8 cellular contexts compared by ENCODE assay signal in genomic region chr15:78739996-78740903, GRCh38.
DNase-seq lines count a peak whose midpoint lies in the region; ATAC-seq, FAIRE-seq and TF ChIP-seq lines count a peak whose summit lies in the region.

No MANE protein-coding gene starts in this region.

- no TSS peak for BruUV-seq in GM12878 (replicated peaks; lab: Mats Ljungman, UMichigan)
- BruUV-seq in HepG2 (replicated peaks; lab: Mats Ljungman, UMichigan), result no TSS peak

- CTCF ChIA-PET in GM12878 (lab: Yijun Ruan, JAX) (interaction anchor here (0.6 to 2.7 kb wide), 16 partner anchors 11 to 445 kb away, joined by 3 to 18 read pairs (median 4); no protein-coding TSS in a partner anchor), HepG2 (lab: Yijun Ruan, JAX; ENCODE audit: low intra/inter-chr PET ratio, low total read pairs) (interaction anchor here (0.9 to 1.7 kb wide), 2 partner anchors 102 to 122 kb away, joined by 3 to 7 read pairs; no protein-coding TSS in a partner anchor)

- no peak overlapping the region for H3K4me3 ChIP-seq in GM12878
- H3K4me3 ChIP-seq in HepG2 (replicated peaks in 1 of 3; ENCODE audit: insufficient read depth in 1 of 3, low read depth in 2 of 3, low read length in 3 of 3), result no peak overlapping the region; a peak in 1 of 6 replicates
- no peak overlapping the region for H3K4me3 ChIP-seq in upper lobe of right lung

- in situ Hi-C loops in GM12878 (cut with MboI) (no loop called here), HepG2 (cut with HindIII; ENCODE audit: extremely low pct_ligation_motif_present, low pct_unique_long_range_greater_than_20kb) (no loop called here)

- H3K36me3 ChIP-seq in GM12878 (ENCODE audit: control insufficient read depth in 2 of 2, insufficient read depth in 2 of 2, low read length in 1 of 2), result no peaks in the 10 kb centered on the region
- H3K36me3 ChIP-seq in HepG2 (replicated peaks in 1 of 2; ENCODE audit: control insufficient read depth in 1 of 2, insufficient read depth in 2 of 2, low read length in 2 of 2), result no peaks in the 10 kb centered on the region
- no peaks in the 10 kb centered on the region for H3K36me3 ChIP-seq in upper lobe of right lung

- no peaks in the 10 kb centered on the region for H3K4me1 ChIP-seq in GM12878 (ENCODE audit: control insufficient read depth, insufficient read depth, low read length)
- H3K4me1 ChIP-seq in HepG2 (ENCODE audit: insufficient read depth, low read length), result 0 out of 2 replicates have a peak, but pooled peaks cover 5% of the 10 kb centered on the region
- no peaks in the 10 kb centered on the region for H3K4me1 ChIP-seq in upper lobe of right lung

- TF ChIP-seq CTCF in GM12878 (IDR thresholded peaks at IDR 0.05 in 2 of 3, conservative IDR thresholded peaks at IDR 0.05 in 1 of 3; ENCODE audit: control insufficient read depth in 2 of 3, extremely low read depth in 1 of 3, insufficient read depth in 1 of 3, low read depth in 3 of 3, low read length in 3 of 3), result peak; percentile 59 to 81 (median 74)
- peak; percentile 63 for TF ChIP-seq CTCF in HepG2 (CRISPR knock-in tag; IDR thresholded peaks at IDR 0.05)
- peak; percentile 32 for TF ChIP-seq CTCF in upper lobe of right lung (IDR thresholded peaks at IDR 0.05)

- TF ChIP-seq POLR2A in GM12878 (IDR thresholded peaks at IDR 0.05; ENCODE audit: low read depth, low read length) (no peak), HepG2 (IDR thresholded peaks at IDR 0.05; ENCODE audit: insufficient read depth in 1 of 2, low read depth in 2 of 2, low read length in 2 of 2) (no peak)

- H2AFZ ChIP-seq in GM12878 (ENCODE audit: control insufficient read depth, low read depth, low read length), result no peak overlapping the region
- H2AFZ ChIP-seq in HepG2 (ENCODE audit: low read length), result no peak overlapping the region

- no peaks in the 10 kb centered on the region for H3K27me3 ChIP-seq in GM12878 (replicated peaks in 1 of 2; ENCODE audit: control insufficient read depth in 2 of 2, insufficient read depth in 2 of 2, low read length in 1 of 2)
- H3K27me3 ChIP-seq in HepG2 (ENCODE audit: control insufficient read depth in 1 of 2, insufficient read depth in 2 of 2, low read length in 2 of 2), result peaks cover 0 to 5% of the 10 kb centered on the region in 2 experiments; a peak in 2 of 5 replicates
- no peaks in the 10 kb centered on the region for H3K27me3 ChIP-seq in upper lobe of right lung

- H3K27ac ChIP-seq in GM12878 (ENCODE audit: control insufficient read depth, insufficient read depth) (no peak overlapping the region), HepG2 (ENCODE audit: extremely low read length, insufficient read depth, low read length) (no peak overlapping the region), upper lobe of right lung (no peak overlapping the region)

- intact Hi-C loops in GM12878 (cut with micrococcal nuclease; ENCODE audit: unreplicated experiment) (no loop called here), HepG2 (cut with micrococcal nuclease; ENCODE audit: unreplicated experiment) (no loop called here), upper lobe of right lung (cut with DNase I) (no loop called here)

- no peak overlapping the region for H3K4me2 ChIP-seq in GM12878 (ENCODE audit: control insufficient read depth, insufficient read depth)
- peak overlapping the region; percentile 45; the same call in 1 of the 2 replicates for H3K4me2 ChIP-seq in HepG2 (ENCODE audit: low read depth, low read length)

- H3K9me3 ChIP-seq in GM12878 (replicated peaks; ENCODE audit: control insufficient read depth, insufficient read depth, low read length) (no peaks in the 10 kb centered on the region), HepG2 (ENCODE audit: low read length) (no peaks in the 10 kb centered on the region), upper lobe of right lung (no peaks in the 10 kb centered on the region)

- H4K20me1 ChIP-seq in GM12878 (ENCODE audit: control insufficient read depth, insufficient read depth) (no peaks in the 10 kb centered on the region), HepG2 (ENCODE audit: insufficient read depth, low read length) (no peaks in the 10 kb centered on the region)

- SMC1A ChIA-PET in GM12878 (lab: Charles Lee; ENCODE audit: uncharacterized antibody, unreplicated experiment), result interaction anchor here (0.9 to 1.0 kb wide), 2 partner anchors 17 to 102 kb away, joined by 3 to 4 read pairs; no protein-coding TSS in a partner anchor

- TF ChIP-seq RAD21 in GM12878 (IDR thresholded peaks at IDR 0.05; ENCODE audit: insufficient read depth, low read depth, low read length) (0 out of 2 replicates have a peak, but pooled peaks have one; percentile 33), HepG2 (CRISPR knock-in tag; IDR thresholded peaks at IDR 0.05) (no peak)

- FAIRE-seq in GM12878 (lab: Jason Lieb, UNC) (peak; percentile 35), HepG2 (lab: Jason Lieb, UNC) (no peak)

- RAD21 ChIA-PET in GM12878 (lab: Charles Lee; ENCODE audit: unreplicated experiment), result no interaction called here

- H3K9ac ChIP-seq in GM12878 (ENCODE audit: control insufficient read depth, insufficient read depth, low read length), result no peak overlapping the region
- no peak overlapping the region for H3K9ac ChIP-seq in HepG2 (ENCODE audit: insufficient read depth, low read depth, low read length)

- TF ChIP-seq EP300 in GM12878 (IDR thresholded peaks at IDR 0.05; ENCODE audit: borderline replicate concordance in 1 of 2, control insufficient read depth in 1 of 2, low read depth in 2 of 2, low read length in 2 of 2) (no peak), HepG2 (IDR thresholded peaks at IDR 0.05; ENCODE audit: low read depth in 2 of 2, low read length in 2 of 2) (no peak), HepG2 (CRISPR knock-in tag; IDR thresholded peaks at IDR 0.05; ENCODE audit: borderline replicate concordance) (no peak)

- H3K79me2 ChIP-seq in GM12878 (ENCODE audit: control insufficient read depth, insufficient read depth, low read length), result no peaks in the 10 kb centered on the region
- H3K79me2 ChIP-seq in HepG2 (ENCODE audit: insufficient read depth, low read length), result no peaks in the 10 kb centered on the region

- peak; percentile 97 for ATAC-seq in GM12878
- peak; percentile 90 for ATAC-seq in HepG2
- peak; percentile 86 for ATAC-seq in upper lobe of right lung
- ATAC-seq in GM18861 (IDR thresholded peaks at IDR 0.05; ENCODE audit: unreplicated experiment), result no peak
- ATAC-seq in GM18909 (IDR thresholded peaks at IDR 0.05; ENCODE audit: poor library complexity, unreplicated experiment), result no peak

- WGBS in GM12878 (ENCODE audit: insufficient coverage, insufficient replicate concordance, low lambda C conversion rate, missing lambda C conversion rate), result 19% methylated on average over 19 of the region's 23 CpGs
- whole genome bisulfite sequencing in HepG2 (ENCODE audit: low lambda C conversion rate), result 45% methylated on average over 4 of the region's 23 CpGs

- POLR2A ChIA-PET in GM12878 (lab: Charles Lee) (no interaction called here), HepG2 (lab: Yijun Ruan, JAX) (no interaction called here)

- DNase-seq in ELR (ENCODE audit: low read depth), result peak; percentile 73
- peak; percentile 75 for DNase-seq in HT-29 (ENCODE audit: low spot score)
- peak; percentile 74 to 82 for DNase-seq in SHP77 (lab: John Stamatoyannopoulos, UW)
- no peak for DNase-seq in GM12878 (ENCODE audit: low read depth, low spot score)
- DNase-seq in HepG2 (ENCODE audit: low spot score), result peak; percentile 57
- DNase-seq in upper lobe of right lung, result peak; percentile 81

TF ChIP-seq in GM12878, 131 proteins besides CTCF, POLR2A, EP300 and RAD21:
- TF ChIP-seq YY1 (IDR thresholded peaks at IDR 0.05; ENCODE audit: low read depth, low read length) (0 out of 2 replicates have a peak, but pooled peaks have one; percentile 42), NR2C2 (IDR thresholded peaks at IDR 0.05; ENCODE audit: borderline replicate concordance, control insufficient read depth, insufficient read length, low read depth) (no peak), SMC3 (IDR thresholded peaks at IDR 0.05; ENCODE audit: borderline replicate concordance, low read length) (peak; percentile 30; the same call in 1 of the 2 replicates), IRF4 (IDR thresholded peaks at IDR 0.05; ENCODE audit: low read depth, low read length) (0 out of 2 replicates have a peak, but pooled peaks have one; percentile 11)

TF ChIP-seq in HepG2, 621 proteins besides CTCF, POLR2A, EP300 and RAD21 (continues in another document):
- TF ChIP-seq SMC3 (IDR thresholded peaks at IDR 0.05; ENCODE audit: low read length) (peak; percentile 11; the same call in 1 of the 2 replicates), PRPF4 (IDR thresholded peaks at IDR 0.05; ENCODE audit: low read depth, low read length, poor library complexity, severe bottlenecking) (no peak), ZNF10 (CRISPR knock-in tag; IDR thresholded peaks at IDR 0.05; ENCODE audit: borderline replicate concordance, low read depth) (no peak), ZNF605 (CRISPR knock-in tag; IDR thresholded peaks at IDR 0.05) (no peak), CC2D1A (CRISPR knock-in tag; IDR thresholded peaks at IDR 0.05) (no peak)
- TF ChIP-seq, protein P1, sequence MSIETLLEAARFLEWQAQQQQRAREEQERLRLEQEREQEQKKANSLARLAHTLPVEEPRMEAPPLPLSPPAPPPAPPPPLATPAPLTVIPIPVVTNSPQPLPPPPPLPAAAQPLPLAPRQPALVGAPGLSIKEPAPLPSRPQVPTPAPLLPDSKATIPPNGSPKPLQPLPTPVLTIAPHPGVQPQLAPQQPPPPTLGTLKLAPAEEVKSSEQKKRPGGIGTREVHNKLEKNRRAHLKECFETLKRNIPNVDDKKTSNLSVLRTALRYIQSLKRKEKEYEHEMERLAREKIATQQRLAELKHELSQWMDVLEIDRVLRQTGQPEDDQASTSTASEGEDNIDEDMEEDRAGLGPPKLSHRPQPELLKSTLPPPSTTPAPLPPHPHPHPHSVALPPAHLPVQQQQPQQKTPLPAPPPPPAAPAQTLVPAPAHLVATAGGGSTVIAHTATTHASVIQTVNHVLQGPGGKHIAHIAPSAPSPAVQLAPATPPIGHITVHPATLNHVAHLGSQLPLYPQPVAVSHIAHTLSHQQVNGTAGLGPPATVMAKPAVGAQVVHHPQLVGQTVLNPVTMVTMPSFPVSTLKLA (IDR thresholded peaks at IDR 0.05), result 0 out of 2 replicates have a peak, but pooled peaks have one; percentile 13

Comparison
In these comparisons a context has a peak if more than half of its experiments do, and no peak if none do; other contexts are left out.
1. ATAC-seq: peak in GM12878 (single experiment), HepG2 (single experiment) and upper lobe of right lung (single experiment); none in GM18861 (single experiment) and GM18909 (single experiment).
2. Peak in every context shown above with its lines, with median percentiles within 50 percentile points of each other: CTCF ChIP-seq.